In the genomic region with DNA sequence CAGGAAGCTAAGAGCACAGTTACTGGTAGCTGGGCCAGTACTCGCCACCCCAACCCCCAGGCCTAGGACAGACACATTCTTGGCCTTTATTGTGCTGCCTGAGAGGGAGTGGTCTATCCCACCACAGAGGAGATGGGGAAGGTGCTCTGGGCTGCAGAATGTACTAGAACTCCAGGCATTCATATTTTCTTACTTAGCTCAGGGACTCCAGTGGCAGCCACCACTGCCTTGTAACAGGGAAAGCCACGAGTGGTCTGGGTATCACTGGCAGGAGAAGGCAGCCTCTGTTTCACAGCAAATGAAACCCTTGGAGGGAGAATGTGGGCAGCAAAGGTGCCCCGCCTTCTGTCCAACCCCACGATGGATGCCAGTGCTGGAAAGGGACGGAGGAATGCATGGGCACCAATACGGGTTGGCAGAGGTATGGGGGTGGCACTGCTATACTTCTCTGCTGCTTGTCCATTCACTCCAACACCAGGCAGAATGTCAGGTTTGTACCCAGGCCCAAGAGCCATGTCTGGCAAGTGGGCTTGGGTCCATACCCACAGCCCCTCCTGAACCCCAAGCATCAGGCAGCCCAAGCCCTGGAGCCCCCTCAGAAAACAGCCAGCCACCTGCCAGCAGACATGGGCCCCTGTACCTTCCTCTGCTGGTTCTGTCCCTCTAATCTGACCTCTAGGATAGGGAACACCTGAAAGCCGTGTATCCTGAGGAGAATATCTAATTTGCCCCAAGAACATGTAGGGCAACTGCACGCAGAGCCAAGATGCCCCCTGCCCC, we compare ENCODE assay signal across 2 cellular contexts.
TF ChIP-seq lines count a peak whose summit lies in the region.

No MANE protein-coding gene starts in this region.

TF ChIP-seq in WTC11, 78 proteins besides CTCF, POLR2A, EP300 and RAD21 (continued from another document):
- TF ChIP-seq, protein P1, sequence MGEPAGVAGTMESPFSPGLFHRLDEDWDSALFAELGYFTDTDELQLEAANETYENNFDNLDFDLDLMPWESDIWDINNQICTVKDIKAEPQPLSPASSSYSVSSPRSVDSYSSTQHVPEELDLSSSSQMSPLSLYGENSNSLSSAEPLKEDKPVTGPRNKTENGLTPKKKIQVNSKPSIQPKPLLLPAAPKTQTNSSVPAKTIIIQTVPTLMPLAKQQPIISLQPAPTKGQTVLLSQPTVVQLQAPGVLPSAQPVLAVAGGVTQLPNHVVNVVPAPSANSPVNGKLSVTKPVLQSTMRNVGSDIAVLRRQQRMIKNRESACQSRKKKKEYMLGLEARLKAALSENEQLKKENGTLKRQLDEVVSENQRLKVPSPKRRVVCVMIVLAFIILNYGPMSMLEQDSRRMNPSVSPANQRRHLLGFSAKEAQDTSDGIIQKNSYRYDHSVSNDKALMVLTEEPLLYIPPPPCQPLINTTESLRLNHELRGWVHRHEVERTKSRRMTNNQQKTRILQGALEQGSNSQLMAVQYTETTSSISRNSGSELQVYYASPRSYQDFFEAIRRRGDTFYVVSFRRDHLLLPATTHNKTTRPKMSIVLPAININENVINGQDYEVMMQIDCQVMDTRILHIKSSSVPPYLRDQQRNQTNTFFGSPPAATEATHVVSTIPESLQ (CRISPR knock-in tag; IDR thresholded peaks at IDR 0.05): no peak
- TF ChIP-seq ZNF232 (CRISPR knock-in tag; IDR thresholded peaks at IDR 0.05): no peak
TF ChIP-seq in WTC11: peak in this region for 0.

TF ChIP-seq in HEK293T, 16 proteins besides CTCF, POLR2A, EP300 and RAD21 (continued from another document):
- TF ChIP-seq FOXK2 (IDR thresholded peaks at IDR 0.05): no peak
- TF ChIP-seq HDGF (IDR thresholded peaks at IDR 0.05; ENCODE audit: borderline replicate concordance): no peak
- TF ChIP-seq, protein P2, sequence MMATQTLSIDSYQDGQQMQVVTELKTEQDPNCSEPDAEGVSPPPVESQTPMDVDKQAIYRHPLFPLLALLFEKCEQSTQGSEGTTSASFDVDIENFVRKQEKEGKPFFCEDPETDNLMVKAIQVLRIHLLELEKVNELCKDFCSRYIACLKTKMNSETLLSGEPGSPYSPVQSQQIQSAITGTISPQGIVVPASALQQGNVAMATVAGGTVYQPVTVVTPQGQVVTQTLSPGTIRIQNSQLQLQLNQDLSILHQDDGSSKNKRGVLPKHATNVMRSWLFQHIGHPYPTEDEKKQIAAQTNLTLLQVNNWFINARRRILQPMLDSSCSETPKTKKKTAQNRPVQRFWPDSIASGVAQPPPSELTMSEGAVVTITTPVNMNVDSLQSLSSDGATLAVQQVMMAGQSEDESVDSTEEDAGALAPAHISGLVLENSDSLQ (IDR thresholded peaks at IDR 0.05): no peak
- TF ChIP-seq SUZ12 (IDR thresholded peaks at IDR 0.05): no peak
- no peak for TF ChIP-seq SP1 (IDR thresholded peaks at IDR 0.05)
- no peak for TF ChIP-seq BHLHE40 (IDR thresholded peaks at IDR 0.05; ENCODE audit: borderline replicate concordance)
- no peak for TF ChIP-seq LEF1 (IDR thresholded peaks at IDR 0.05; ENCODE audit: borderline replicate concordance)
- TF ChIP-seq L3MBTL2 (conservative IDR thresholded peaks at IDR 0.05): no peak
TF ChIP-seq in HEK293T: peak in this region for 0.
